In genomic region chr12:51980051-51980808, GRCh38 we compare ENCODE assay signal across 8 cellular contexts. TPM values are rescaled to one million over a fixed set of nuclear protein-coding genes. Genes with fewer than 3 reads are reported as not detected.
DNase-seq lines count a peak whose midpoint lies in the region; ATAC-seq, FAIRE-seq and TF ChIP-seq lines count a peak whose summit lies in the region.

No MANE protein-coding gene starts in this region.

- H3K9ac ChIP-seq in K562 (ENCODE audit: insufficient read depth in 1 of 2, low read depth in 2 of 2, low read length in 2 of 2), result no peak overlapping the region

- H3K4me2 ChIP-seq in K562 (ENCODE audit: insufficient read depth, low read length), result no peak overlapping the region

- peak; percentile 62 for FAIRE-seq in TTC549 (lab: Jason Lieb, UNC)
- FAIRE-seq in K562 (lab: Jason Lieb, UNC), result peak; percentile 93

- no peaks in the 10 kb centered on the region for H3K9me3 ChIP-seq in K562 (replicated peaks; ENCODE audit: control insufficient read depth, insufficient read depth, low read depth, low read length)

- peaks cover 75% of the 10 kb centered on the region for H3K36me3 ChIP-seq in K562 (ENCODE audit: control insufficient read depth, insufficient read depth, low read length)

- no peak overlapping the region for H3K4me3 ChIP-seq in K562

- H3K9me1 ChIP-seq in K562 (ENCODE audit: control insufficient read depth, insufficient read depth, low read length), result no peaks in the 10 kb centered on the region

- 22% methylated on average over 7 of the region's 7 CpGs for WGBS in K562 (ENCODE audit: insufficient coverage, low coverage, missing lambda C conversion rate)

- in situ Hi-C loops in K562 (cut with MboI), result no loop called here

- no peak for TF ChIP-seq POLR2A in K562 (conservative IDR thresholded peaks at IDR 0.05)

- no TSS peak for BruUV-seq in K562 (replicated peaks; lab: Mats Ljungman, UMichigan)

- POLR2A ChIA-PET in K562 (lab: Yijun Ruan, JAX), result interaction anchor here (1.2 kb wide), 1 partner anchor 15 kb away, joined by 4 read pairs; no protein-coding TSS in a partner anchor

- TF ChIP-seq EP300 in K562 (IDR thresholded peaks at IDR 0.05; ENCODE audit: low read length), result no peak

- TF ChIP-seq RAD21 in K562 (CRISPR knock-in tag; conservative IDR thresholded peaks at IDR 0.05 in 1 of 2, IDR thresholded peaks at IDR 0.05 in 1 of 2), result peak; percentile 91 to 97

- H3K27ac ChIP-seq in K562 (ENCODE audit: extremely low read depth, low read depth, low read length), result no peak overlapping the region; the same call in 2 of the 3 replicates

- ATAC-seq in HG02623 (IDR thresholded peaks at IDR 0.05; ENCODE audit: unreplicated experiment) (peak; percentile 55), K562 (peak; percentile 98), HG03196 (IDR thresholded peaks at IDR 0.05; ENCODE audit: unreplicated experiment) (no peak)

- intact Hi-C loops in K562 (cut with micrococcal nuclease), result loop anchor here (1.0 kb wide), 2 partner anchors 54 to 85 kb away; no protein-coding TSS in a partner anchor

- TF ChIP-seq CTCF in GM10266 (IDR thresholded peaks at IDR 0.05; ENCODE audit: control insufficient read depth, insufficient read depth, low read depth, missing control alignments), result peak; percentile 97
- peak; percentile 94 to 97 (median 96) for TF ChIP-seq CTCF in K562 (IDR thresholded peaks at IDR 0.05 in 2 of 3, conservative IDR thresholded peaks at IDR 0.05 in 1 of 3; ENCODE audit: insufficient read depth in 2 of 3, low read depth in 1 of 3, low read length in 3 of 3)

- DNase-seq in GM10266 (ENCODE audit: extremely low spot score), result peak; percentile 81
- peak; percentile 10 for DNase-seq in NCI-H2029 (lab: John Stamatoyannopoulos, UW)
- DNase-seq in K562 (ENCODE audit: extremely low read depth in 1 of 4, low spot score in 3 of 4), result peak; percentile 85 to 88 (median 86)
- DNase-seq in inferior parietal cortex (ENCODE audit: extremely low spot score), result peak; percentile 85
- DNase-seq in stimulated activated CD4-positive, alpha-beta T cell treated with anti-CD3 and anti-CD28 coated beads, Interleukin-1b, Interleukin-23, amount 100 ng/mL, for 4 hours (ENCODE audit: low read depth in 2 of 2), result peak; percentile 40 to 63

- CTCF ChIA-PET in K562 (lab: Yijun Ruan, JAX; ENCODE audit: low intra/inter-chr PET ratio), result interaction anchor here (0.7 to 3.6 kb wide), 6 partner anchors 13 to 88 kb away, joined by 3 to 25 read pairs (median 4); no protein-coding TSS in a partner anchor

- no peaks in the 10 kb centered on the region for H3K27me3 ChIP-seq in K562 (ENCODE audit: control insufficient read depth in 2 of 2, insufficient read depth in 2 of 2, low read length in 2 of 2)

- H3K79me2 ChIP-seq in K562 (ENCODE audit: control insufficient read depth, insufficient read depth, low read length), result no peaks in the 10 kb centered on the region

- H3K4me1 ChIP-seq in K562 (replicated peaks in 1 of 2; ENCODE audit: control insufficient read depth in 2 of 2, insufficient read depth in 2 of 2, low read length in 2 of 2), result peaks cover 0 to 15% of the 10 kb centered on the region in 2 experiments; a peak in 4 of 5 replicates

- H4K20me1 ChIP-seq in K562 (replicated peaks; ENCODE audit: control insufficient read depth, insufficient read depth, low read length), result peaks cover 10% of the 10 kb centered on the region

- peak overlapping the region; percentile 4; the same call in 1 of the 2 replicates for H2AFZ ChIP-seq in K562 (ENCODE audit: low read depth, low read length)

TF ChIP-seq in K562, 482 proteins besides CTCF, POLR2A, EP300 and RAD21 (continues in another document):
- peak in 1 of 3 experiments; percentile 17 for TF ChIP-seq YY1 (IDR thresholded peaks at IDR 0.05; ENCODE audit: borderline replicate concordance in 1 of 3, control insufficient read depth in 1 of 3, extremely low read depth in 1 of 3, insufficient read depth in 3 of 3, insufficient read length in 1 of 3, insufficient replicate concordance in 2 of 3, low read depth in 1 of 3, low read length in 2 of 3)
- no peak for TF ChIP-seq CBFB (CRISPR knock-in tag; IDR thresholded peaks at IDR 0.05)
- no peak for TF ChIP-seq JUNB (CRISPR knock-in tag; conservative IDR thresholded peaks at IDR 0.05)
- no peak for TF ChIP-seq WHSC1 (IDR thresholded peaks at IDR 0.05; ENCODE audit: low read length)
- TF ChIP-seq HNRNPH1 (optimal IDR thresholded peaks at IDR 0.05; ENCODE audit: low read depth, low read length), result no peak
- TF ChIP-seq POLR3A (IDR thresholded peaks at IDR 0.05; ENCODE audit: borderline replicate concordance, extremely low read depth, insufficient read depth, insufficient read length), result no peak
- 0 out of 2 replicates have a peak, but pooled peaks have one; percentile 7 for TF ChIP-seq PML (IDR thresholded peaks at IDR 0.05; ENCODE audit: low read length)
- TF ChIP-seq ELF1 (tag; IDR thresholded peaks at IDR 0.05), result no peak
- TF ChIP-seq SNRNP70 (optimal IDR thresholded peaks at IDR 0.05; ENCODE audit: low read depth, low read length), result no peak
- TF ChIP-seq HDGF (IDR thresholded peaks at IDR 0.05), result peak; percentile 72; the same call in 1 of the 2 replicates
- TF ChIP-seq HMG20A (CRISPR knock-in tag; conservative IDR thresholded peaks at IDR 0.05), result no peak
- no peak for TF ChIP-seq ZNF133 (CRISPR knock-in tag; IDR thresholded peaks at IDR 0.05)

RNA-seq across cellular contexts. Expression of gene TAMALIN, which starts 26.5 kb away (rescaled TPM):
- 3.2 and 11.3 TPM in 2 replicates for total RNA-seq in K562 (2011; cell fraction: chromatin; rRNA removed; ENCODE audit: low replicate concordance)
- 5.7 and 10.0 TPM in 2 replicates for total RNA-seq in K562 (2011; cell fraction: nucleolus; rRNA removed)
- total RNA-seq in K562 (2011; cell fraction: nucleoplasm; rRNA removed), result 3.2 and 3.4 TPM in 2 replicates
- total RNA-seq in K562 (2014; rRNA removed) (0.82 and 1.5 TPM in 2 replicates), K562 (2014; rRNA removed; fragmentation: Illumina TruSeq; extraction: Trizol) (0.70 and 1.3 TPM in 2 replicates), K562 (2015; rRNA removed; fragmentation: Illumina TruSeq; extraction: Trizol) (2.2 and 3.2 TPM in 2 replicates), K562 (2021) (1.3 and 1.5 TPM in 2 replicates)
- polyA plus RNA-seq in K562 (2011; rRNA removed) (0.74 and 1.1 TPM in 2 replicates), K562 (2014; fragmentation: Illumina TruSeq; extraction: Trizol) (0.65 and 1.1 TPM in 2 replicates), K562 (2014; fragmentation: Nextera tagmentation; extraction: Ambion mirVana) (not detected), K562 (2014; rRNA removed) (1.2 and 1.5 TPM in 2 replicates)
- 0.46 and 1.4 TPM in 2 replicates for polyA plus RNA-seq in K562 (2011; cell fraction: cytosol; rRNA removed)
- polyA plus RNA-seq in K562 (2011; cell fraction: nucleus; rRNA removed), result 2.5 and 2.6 TPM in 2 replicates
- 4.8 and 8.3 TPM in 2 replicates for polyA plus RNA-seq in K562 (2012)
- 0.96 and 1.2 TPM in 2 replicates for polyA minus RNA-seq in K562 (2011; rRNA and poly(A)+ RNA removed)
- polyA minus RNA-seq in K562 (2011; cell fraction: cytosol; rRNA and poly(A)+ RNA removed), result 6.1 TPM in 1 of 2 replicates, not detected in the other
- polyA minus RNA-seq in K562 (2011; cell fraction: nucleus; rRNA and poly(A)+ RNA removed), result 1.8 and 2.4 TPM in 2 replicates

RNA-seq across cellular contexts. Expression of gene ACVR1B, which starts 28.7 kb away (rescaled TPM):
- 23.4 and 35.1 TPM in 2 replicates for total RNA-seq in K562 (2011; cell fraction: chromatin; rRNA removed; ENCODE audit: low replicate concordance)
- total RNA-seq in K562 (2011; cell fraction: nucleolus; rRNA removed), result 25.7 and 30.9 TPM in 2 replicates
- 34.2 and 41.3 TPM in 2 replicates for total RNA-seq in K562 (2011; cell fraction: nucleoplasm; rRNA removed)
- total RNA-seq in K562 (2014; rRNA removed) (6.8 and 8.6 TPM in 2 replicates), K562 (2014; rRNA removed; fragmentation: Illumina TruSeq; extraction: Trizol) (5.9 and 6.7 TPM in 2 replicates), K562 (2015; rRNA removed; fragmentation: Illumina TruSeq; extraction: Trizol) (5.9 and 6.9 TPM in 2 replicates), K562 (2021) (10.3 and 15.1 TPM in 2 replicates)
- polyA plus RNA-seq in K562 (2011; rRNA removed) (8.0 and 8.4 TPM in 2 replicates), K562 (2014; fragmentation: Illumina TruSeq; extraction: Trizol) (9.9 and 10.8 TPM in 2 replicates), K562 (2014; fragmentation: Nextera tagmentation; extraction: Ambion mirVana) (under 1 TPM; 0.97 to 0.98 TPM), K562 (2014; rRNA removed) (7.2 and 11.3 TPM in 2 replicates)
- 7.8 and 8.1 TPM in 2 replicates for polyA plus RNA-seq in K562 (2011; cell fraction: cytosol; rRNA removed)
- polyA plus RNA-seq in K562 (2011; cell fraction: nucleus; rRNA removed), result 11.1 and 12.6 TPM in 2 replicates
- polyA plus RNA-seq in K562 (2012), result 7.8 and 12.4 TPM in 2 replicates
- 12.3 and 13.4 TPM in 2 replicates for polyA minus RNA-seq in K562 (2011; rRNA and poly(A)+ RNA removed)
- polyA minus RNA-seq in K562 (2011; cell fraction: cytosol; rRNA and poly(A)+ RNA removed), result 5.4 and 7.0 TPM in 2 replicates
- 4.3 and 6.0 TPM in 2 replicates for polyA minus RNA-seq in K562 (2011; cell fraction: nucleus; rRNA and poly(A)+ RNA removed)

Comparison
In these comparisons a context has a peak if more than half of its experiments do, and no peak if none do; other contexts are left out.
1. DNase-seq: peak in every context shown above with its lines; median percentile 86 in K562; 85 in inferior parietal cortex; 81 in GM10266; 52 in stimulated activated CD4-positive, alpha-beta T cell treated with anti-CD3 and anti-CD28 coated beads, Interleukin-1b, Interleukin-23, amount 100 ng/mL, for 4 hours; 10 in NCI-H2029.